In genomic region chr11:128825050-128825806, GRCh38 we compare ENCODE assay signal across 27 cellular contexts. TPM values are rescaled to one million over a fixed set of nuclear protein-coding genes. Genes with fewer than 3 reads are reported as not detected.
DNase-seq lines count a peak whose midpoint lies in the region; ATAC-seq and TF ChIP-seq lines count a peak whose summit lies in the region.
"Had no signal": no experiment of that assay in that cellular context is flagged by ENCODE, and none has a peak within 500 bp of the region (broad histone marks: within the 10 kb centered on the region; RNA-seq: fewer than 3 reads in every experiment).

No MANE protein-coding gene starts in this region.

- H3F3A ChIP-seq in SK-N-SH (replicated peaks; ENCODE audit: insufficient read depth) = peaks cover 11% of the 10 kb centered on the region

- CTCF ChIA-PET in SK-N-SH (lab: Yijun Ruan, JAX) = interaction anchor here (7.9 to 8.6 kb wide), 2 partner anchors 653 to 667 kb away, joined by 92 to 123 read pairs; no protein-coding TSS in a partner anchor
- CTCF ChIA-PET in activated CD4-positive, alpha-beta T cell treated with anti-CD3 and anti-CD28 coated beads for 36 hours (lab: Charles Lee) = interaction anchor here (0.6 to 3.4 kb wide), 2 partner anchors 368 to 667 kb away, joined by 3 to 14 read pairs; no protein-coding TSS in a partner anchor

- WGBS in SK-N-SH (ENCODE audit: low lambda C conversion rate) = 89% methylated on average over 16 of the region's 21 CpGs

- H3K9me3 ChIP-seq in iPS-15b (ENCODE audit: control insufficient read depth, insufficient read depth, low read length) (no peaks in the 10 kb centered on the region), SK-N-SH (no peaks in the 10 kb centered on the region)
- H3K9me3 ChIP-seq: A549, adrenal gland, body of pancreas, right lobe of liver, vagina had no signal

- H3K4me3 Mint-ChIP-seq in stimulated activated naive CD8-positive, alpha-beta T cell treated with anti-CD3 and anti-CD28 coated beads, Interleukin-15, amount 100 ng/mL, for 72 hours = no peak overlapping the region
- no peak overlapping the region for H3K4me3 Mint-ChIP-seq in neural crest cell
- H3K4me3 Mint-ChIP-seq in activated CD4-positive, alpha-beta T cell treated with anti-CD3 and anti-CD28 coated beads for 36 hours = no peak overlapping the region
- H3K4me3 Mint-ChIP-seq: activated CD8-positive, alpha-beta T cell treated with anti-CD3 and anti-CD28 coated beads, Interleukin-2, amount 10 ng/mL, durations not matched to agents 7 days and 5 days; stimulated activated naive CD8-positive, alpha-beta T cell treated with anti-CD3 and anti-CD28 coated beads, Interleukin-15, Interleukin-2, amounts not matched to agents 100 ng/mL and 50 ng/mL, for 24 hours; T-helper 1 cell treated with Interleukin-12 subunit alpha and Interleukin-12 subunit beta and Interleukin-4 antibody, amounts not matched to agents 30 μg/mL and 1 μg/mL, for 36 hours had no signal

- H2AFZ ChIP-seq in SK-N-SH (ENCODE audit: low read depth) = no peak overlapping the region

- no peaks in the 10 kb centered on the region for H3K36me3 Mint-ChIP-seq in neural crest cell (ENCODE audit: low read depth)
- peaks cover 3% of the 10 kb centered on the region for H3K36me3 Mint-ChIP-seq in activated CD4-positive, alpha-beta T cell treated with anti-CD3 and anti-CD28 coated beads for 36 hours (ENCODE audit: low read depth)

- intact Hi-C loops in activated CD4-positive, alpha-beta T cell treated with anti-CD3 and anti-CD28 coated beads for 36 hours (cut with DNase I, micrococcal nuclease) = no loop called here

- no peaks in the 10 kb centered on the region for H4K20me1 ChIP-seq in SK-N-SH (ENCODE audit: insufficient read depth)

- TF ChIP-seq CTCF in neural crest cell (conservative IDR thresholded peaks at IDR 0.05) (no peak), SK-N-SH (IDR thresholded peaks at IDR 0.05) (no peak)

- peaks cover 8% of the 10 kb centered on the region for H3K4me1 Mint-ChIP-seq in stimulated activated naive CD8-positive, alpha-beta T cell treated with anti-CD3 and anti-CD28 coated beads, Interleukin-15, amount 100 ng/mL, for 72 hours
- no peaks in the 10 kb centered on the region for H3K4me1 Mint-ChIP-seq in neural crest cell
- H3K4me1 Mint-ChIP-seq in activated CD4-positive, alpha-beta T cell treated with anti-CD3 and anti-CD28 coated beads for 36 hours = peaks cover 6% of the 10 kb centered on the region

- H3K9me2 ChIP-seq in SK-N-SH = no peaks in the 10 kb centered on the region

- H3K9ac ChIP-seq in iPS-15b (ENCODE audit: low read depth, low read length) (no peak overlapping the region), SK-N-SH (no peak overlapping the region)
- H3K9ac ChIP-seq: KMS-11 had no signal

- H3K27me3 Mint-ChIP-seq in stimulated activated naive CD8-positive, alpha-beta T cell treated with anti-CD3 and anti-CD28 coated beads, Interleukin-15, amount 100 ng/mL, for 72 hours = no peaks in the 10 kb centered on the region
- peaks cover 3% of the 10 kb centered on the region for H3K27me3 Mint-ChIP-seq in neural crest cell (ENCODE audit: low read depth)
- H3K27me3 Mint-ChIP-seq in activated CD4-positive, alpha-beta T cell treated with anti-CD3 and anti-CD28 coated beads for 36 hours = no peaks in the 10 kb centered on the region
- H3K27me3 Mint-ChIP-seq: stimulated activated naive CD8-positive, alpha-beta T cell treated with anti-CD3 and anti-CD28 coated beads, Interleukin-15, Interleukin-2, amounts not matched to agents 100 ng/mL and 50 ng/mL, for 24 hours had no signal

- POLR2A ChIA-PET in SK-N-SH (lab: Yijun Ruan, JAX) = no interaction called here
- POLR2A ChIA-PET in activated CD4-positive, alpha-beta T cell treated with anti-CD3 and anti-CD28 coated beads for 36 hours (lab: Charles Lee) = no interaction called here

- no peak for TF ChIP-seq EP300 in SK-N-SH (IDR thresholded peaks at IDR 0.05; ENCODE audit: borderline replicate concordance in 1 of 2, low read depth in 1 of 2, low read length in 1 of 2)

- H3K4me1 ChIP-seq in iPS-15b (ENCODE audit: control insufficient read depth, insufficient read depth, low read length) (no peaks in the 10 kb centered on the region), SK-N-SH (ENCODE audit: control insufficient read depth in 1 of 2, insufficient read depth in 2 of 2, low read depth in 1 of 2, low read length in 1 of 2) (no peaks in the 10 kb centered on the region; a peak in 1 of 4 replicates)
- H3K4me1 ChIP-seq: A549, adrenal gland had no signal

- H3K27me3 ChIP-seq in iPS-15b (ENCODE audit: control insufficient read depth, insufficient read depth, low read length) (peaks cover 17% of the 10 kb centered on the region), SK-N-SH (ENCODE audit: insufficient read depth) (no peaks in the 10 kb centered on the region)
- H3K27me3 ChIP-seq: adrenal gland, body of pancreas, right lobe of liver, vagina had no signal

- TF ChIP-seq RAD21 in SK-N-SH (IDR thresholded peaks at IDR 0.05; ENCODE audit: low read length) = no peak

- H3K79me2 ChIP-seq in SK-N-SH (ENCODE audit: insufficient read depth) = no peaks in the 10 kb centered on the region

- H3K4me2 ChIP-seq in SK-N-SH = no peak overlapping the region
- H3K4me2 ChIP-seq: A549, KMS-11 had no signal

- H3K4me3 ChIP-seq in iPS-15b (ENCODE audit: low read depth, low read length) (peak overlapping the region; percentile 30), SK-N-SH (ENCODE audit: low read depth in 2 of 2, low read length in 1 of 2) (no peak overlapping the region)
- H3K4me3 ChIP-seq: A549, adrenal gland, body of pancreas, right lobe of liver, SK-N-MC had no signal

- H3K27ac Mint-ChIP-seq in stimulated activated naive CD8-positive, alpha-beta T cell treated with anti-CD3 and anti-CD28 coated beads, Interleukin-15, amount 100 ng/mL, for 72 hours = peak overlapping the region in 1 of 2 donors; percentile 84
- peak overlapping the region; percentile 57 for H3K27ac Mint-ChIP-seq in neural crest cell (ENCODE audit: unreplicated experiment)
- no peak overlapping the region for H3K27ac Mint-ChIP-seq in activated CD4-positive, alpha-beta T cell treated with anti-CD3 and anti-CD28 coated beads for 36 hours
- H3K27ac Mint-ChIP-seq: activated CD8-positive, alpha-beta T cell treated with anti-CD3 and anti-CD28 coated beads, Interleukin-2, amount 10 ng/mL, durations not matched to agents 7 days and 5 days; stimulated activated naive CD8-positive, alpha-beta T cell treated with anti-CD3 and anti-CD28 coated beads, Interleukin-15, Interleukin-2, amounts not matched to agents 100 ng/mL and 50 ng/mL, for 24 hours; T-helper 1 cell treated with Interleukin-12 subunit alpha and Interleukin-12 subunit beta and Interleukin-4 antibody, amounts not matched to agents 30 μg/mL and 1 μg/mL, for 36 hours had no signal

- no peaks in the 10 kb centered on the region for H3K9me3 Mint-ChIP-seq in stimulated activated naive CD8-positive, alpha-beta T cell treated with anti-CD3 and anti-CD28 coated beads, Interleukin-15, amount 100 ng/mL, for 72 hours
- no peaks in the 10 kb centered on the region for H3K9me3 Mint-ChIP-seq in neural crest cell
- H3K9me3 Mint-ChIP-seq in activated CD4-positive, alpha-beta T cell treated with anti-CD3 and anti-CD28 coated beads for 36 hours (ENCODE audit: low read depth) = no peaks in the 10 kb centered on the region
- H3K9me3 Mint-ChIP-seq: stimulated activated naive CD8-positive, alpha-beta T cell treated with anti-CD3 and anti-CD28 coated beads, Interleukin-15, Interleukin-2, amounts not matched to agents 100 ng/mL and 50 ng/mL, for 24 hours; T-helper 1 cell treated with Interleukin-12 subunit alpha and Interleukin-12 subunit beta and Interleukin-4 antibody, amounts not matched to agents 30 μg/mL and 1 μg/mL, for 36 hours had no signal

- no peak overlapping the region for H3K27ac ChIP-seq in SK-N-SH (ENCODE audit: low read depth in 2 of 2, low read length in 1 of 2)
- H3K27ac ChIP-seq: A549, body of pancreas, dorsolateral prefrontal cortex, KMS-11, right lobe of liver, SK-N-MC, vagina had no signal

- ATAC-seq in stimulated activated naive CD8-positive, alpha-beta T cell treated with anti-CD3 and anti-CD28 coated beads, Interleukin-15, amount 100 ng/mL, for 72 hours = peak; percentile 10
- ATAC-seq in stimulated activated naive CD8-positive, alpha-beta T cell treated with anti-CD3 and anti-CD28 coated beads, Interleukin-15, Interleukin-2, amounts not matched to agents 100 U/mL and 50 U/mL, for 24 hours = no peak
- no peak for ATAC-seq in activated CD4-positive, alpha-beta T cell treated with anti-CD3 and anti-CD28 coated beads for 36 hours
- ATAC-seq: A549; activated CD8-positive, alpha-beta T cell treated with anti-CD3 and anti-CD28 coated beads, Interleukin-2, amount 10 ng/mL, durations not matched to agents 7 days and 5 days; body of pancreas had no signal

- DNase-seq in stimulated activated naive CD8-positive, alpha-beta T cell treated with anti-CD3 and anti-CD28 coated beads, Interleukin-15, amount 100 ng/mL, for 72 hours = no peak
- no peak for DNase-seq in stimulated activated naive CD8-positive, alpha-beta T cell treated with anti-CD3 and anti-CD28 coated beads, Interleukin-15, Interleukin-2, amounts not matched to agents 100 U/mL and 50 U/mL, for 24 hours
- DNase-seq in neural crest cell (ENCODE audit: low read depth, low spot score) = no peak
- no peak for DNase-seq in NCI-H1105 treated with DMSO at 0.1 percent for 48 hours (lab: John Stamatoyannopoulos, UW)
- no peak for DNase-seq in SK-N-SH
- no peak for DNase-seq in stimulated activated CD4-positive, alpha-beta T cell treated with anti-CD3 and anti-CD28 coated beads, Interleukin-4, amount 100 ng/mL, for 4 hours
- no peak for DNase-seq in activated CD4-positive, alpha-beta T cell treated with anti-CD3 and anti-CD28 coated beads for 36 hours
- DNase-seq: activated CD8-positive, alpha-beta T cell treated with anti-CD3 and anti-CD28 coated beads, Interleukin-2, amount 10 ng/mL, durations not matched to agents 7 days and 5 days; activated gamma-delta T cell treated with Interleukin-2 at 50 U/mL for 16 hours; adrenal gland; body of pancreas; cerebellar nuclear complex; dorsolateral prefrontal cortex; GDM1; NCI-H1436; NCI-H2107; NCI-H446; right lobe of liver; stimulated activated CD4-positive, alpha-beta T cell treated with anti-CD3 and anti-CD28 coated beads, Interleukin-12 subunit alpha, Interleukin-12 subunit beta, amount 100 ng/mL, for 4 hours; stimulated activated CD4-positive, alpha-beta T cell treated with anti-CD3 and anti-CD28 coated beads, Interleukin-4, amount 100 ng/mL, for 24 hours had no signal

- H3K36me3 ChIP-seq in iPS-15b (ENCODE audit: control insufficient read depth, insufficient read depth, low read length) (no peaks in the 10 kb centered on the region), SK-N-SH (replicated peaks in 1 of 2; ENCODE audit: control insufficient read depth in 1 of 2, insufficient read depth in 2 of 2, low read length in 1 of 2) (no peaks in the 10 kb centered on the region)
- H3K36me3 ChIP-seq: adrenal gland, right lobe of liver, vagina had no signal

TF ChIP-seq in SK-N-SH, 30 proteins besides CTCF, POLR2A, EP300 and RAD21 (continues in another document):
- no peak for TF ChIP-seq EZH2phosphoT487 (IDR thresholded peaks at IDR 0.05; ENCODE audit: borderline replicate concordance, low read depth)

RNA-seq across cellular contexts. Expression of gene KCNJ1, which starts 41.9 kb away (rescaled TPM):
- total RNA-seq in neural crest cell = not detected in 2 replicates
- polyA plus RNA-seq in SK-N-SH (2012; rRNA removed) = 0.03 TPM in 1 of 2 replicates, not detected in the other
- under 0.01 and 0.01 TPM in 2 replicates for polyA plus RNA-seq in SK-N-SH (2012; cell fraction: cytosol; rRNA removed)
- 0.21 TPM in 1 of 2 replicates, not detected in the other for polyA plus RNA-seq in SK-N-SH (2012; cell fraction: nucleus; rRNA removed)
- total RNA-seq in activated CD4-positive, alpha-beta T cell treated with anti-CD3 and anti-CD28 coated beads for 36 hours = not detected
- total RNA-seq: activated CD8-positive, alpha-beta T cell treated with anti-CD3 and anti-CD28 coated beads, Interleukin-2, amount 10 ng/mL, durations not matched to agents 7 days and 5 days; adrenal gland; body of pancreas; right lobe of liver had no signal
